ENCODE assay signal across 1 cellular context in genomic region chr1:109263597-109264378, GRCh38.
A peak's percentile ranks its signal among the peaks of the same experiment; 100 is the strongest.
TF ChIP-seq lines count a peak whose summit lies in the region.

No MANE protein-coding gene starts in this region.

TF ChIP-seq in HepG2, 621 proteins besides CTCF, POLR2A, EP300 and RAD21 (continued from another document and continues in another):
- TF ChIP-seq, protein P1, sequence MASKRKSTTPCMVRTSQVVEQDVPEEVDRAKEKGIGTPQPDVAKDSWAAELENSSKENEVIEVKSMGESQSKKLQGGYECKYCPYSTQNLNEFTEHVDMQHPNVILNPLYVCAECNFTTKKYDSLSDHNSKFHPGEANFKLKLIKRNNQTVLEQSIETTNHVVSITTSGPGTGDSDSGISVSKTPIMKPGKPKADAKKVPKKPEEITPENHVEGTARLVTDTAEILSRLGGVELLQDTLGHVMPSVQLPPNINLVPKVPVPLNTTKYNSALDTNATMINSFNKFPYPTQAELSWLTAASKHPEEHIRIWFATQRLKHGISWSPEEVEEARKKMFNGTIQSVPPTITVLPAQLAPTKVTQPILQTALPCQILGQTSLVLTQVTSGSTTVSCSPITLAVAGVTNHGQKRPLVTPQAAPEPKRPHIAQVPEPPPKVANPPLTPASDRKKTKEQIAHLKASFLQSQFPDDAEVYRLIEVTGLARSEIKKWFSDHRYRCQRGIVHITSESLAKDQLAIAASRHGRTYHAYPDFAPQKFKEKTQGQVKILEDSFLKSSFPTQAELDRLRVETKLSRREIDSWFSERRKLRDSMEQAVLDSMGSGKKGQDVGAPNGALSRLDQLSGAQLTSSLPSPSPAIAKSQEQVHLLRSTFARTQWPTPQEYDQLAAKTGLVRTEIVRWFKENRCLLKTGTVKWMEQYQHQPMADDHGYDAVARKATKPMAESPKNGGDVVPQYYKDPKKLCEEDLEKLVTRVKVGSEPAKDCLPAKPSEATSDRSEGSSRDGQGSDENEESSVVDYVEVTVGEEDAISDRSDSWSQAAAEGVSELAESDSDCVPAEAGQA (IDR thresholded peaks at IDR 0.05; ENCODE audit: low read depth): no peak
- TF ChIP-seq, protein P1 (CRISPR knock-in tag; IDR thresholded peaks at IDR 0.05; ENCODE audit: borderline replicate concordance): no peak
- TF ChIP-seq HINFP (CRISPR knock-in tag; IDR thresholded peaks at IDR 0.05; ENCODE audit: low read depth) (peak; percentile 80; the same call in 1 of the 2 replicates), RFX1 (IDR thresholded peaks at IDR 0.05) (no peak), HOXD1 (CRISPR knock-in tag; IDR thresholded peaks at IDR 0.05) (peak; percentile 49; the same call in 1 of the 2 replicates), RFXANK (CRISPR knock-in tag; IDR thresholded peaks at IDR 0.05) (no peak), FOXA1 (IDR thresholded peaks at IDR 0.05) (no peak), FOXA1 (CRISPR knock-in tag; IDR thresholded peaks at IDR 0.05) (peak; percentile 54), TAF1 (CRISPR knock-in tag; IDR thresholded peaks at IDR 0.05) (no peak), ZNF773 (CRISPR knock-in tag; IDR thresholded peaks at IDR 0.05; ENCODE audit: borderline replicate concordance) (no peak), ZBTB42 (CRISPR knock-in tag; IDR thresholded peaks at IDR 0.05) (no peak), SATB2 (CRISPR knock-in tag; IDR thresholded peaks at IDR 0.05) (no peak), ZBTB20 (CRISPR knock-in tag; IDR thresholded peaks at IDR 0.05; ENCODE audit: borderline replicate concordance, low read depth) (peak; percentile 95; the same call in 1 of the 2 replicates), ZNF18 (CRISPR knock-in tag; IDR thresholded peaks at IDR 0.05; ENCODE audit: insufficient replicate concordance) (no peak), ZNF567 (CRISPR knock-in tag; IDR thresholded peaks at IDR 0.05; ENCODE audit: borderline replicate concordance) (no peak), SRSF1 (optimal IDR thresholded peaks at IDR 0.05; ENCODE audit: low read depth, low read length) (no peak), ZNF180 (CRISPR knock-in tag; IDR thresholded peaks at IDR 0.05; ENCODE audit: borderline replicate concordance, low read depth) (no peak), ZNF354B (CRISPR knock-in tag; IDR thresholded peaks at IDR 0.05) (no peak), NKX3-1 (CRISPR knock-in tag; IDR thresholded peaks at IDR 0.05) (no peak), ZNF136 (CRISPR knock-in tag; IDR thresholded peaks at IDR 0.05; ENCODE audit: low read depth) (0 out of 2 replicates have a peak, but pooled peaks have one; percentile 86), ZNF333 (CRISPR knock-in tag; IDR thresholded peaks at IDR 0.05; ENCODE audit: borderline replicate concordance) (no peak), ZBTB44 (CRISPR knock-in tag; IDR thresholded peaks at IDR 0.05) (no peak), REL (CRISPR knock-in tag; conservative IDR thresholded peaks at IDR 0.05) (peak; percentile 80; the same call in 1 of the 2 replicates), ZSCAN22 (CRISPR knock-in tag; IDR thresholded peaks at IDR 0.05) (no peak), NBN (conservative IDR thresholded peaks at IDR 0.05) (no peak), ZNF891 (CRISPR knock-in tag; IDR thresholded peaks at IDR 0.05) (peak; percentile 84; the same call in 1 of the 2 replicates), XBP1 (CRISPR knock-in tag; IDR thresholded peaks at IDR 0.05) (no peak), NFE2 (CRISPR knock-in tag; IDR thresholded peaks at IDR 0.05) (no peak), ZNF234 (CRISPR knock-in tag; conservative IDR thresholded peaks at IDR 0.05) (no peak), HNF4G (IDR thresholded peaks at IDR 0.05; ENCODE audit: borderline replicate concordance, low read depth, low read length) (no peak), HNF4G (CRISPR knock-in tag; IDR thresholded peaks at IDR 0.05; ENCODE audit: borderline replicate concordance, low read depth) (no peak; the same call in 1 of the 2 replicates), FOXK1 (CRISPR knock-in tag; IDR thresholded peaks at IDR 0.05; ENCODE audit: borderline replicate concordance, low read depth) (peak; percentile 45; the same call in 1 of the 2 replicates), TMF1 (CRISPR knock-in tag; IDR thresholded peaks at IDR 0.05; ENCODE audit: low read depth) (no peak), PLSCR1 (CRISPR knock-in tag; IDR thresholded peaks at IDR 0.05; ENCODE audit: borderline replicate concordance) (no peak), SAFB2 (CRISPR knock-in tag; IDR thresholded peaks at IDR 0.05; ENCODE audit: borderline replicate concordance, low read depth) (peak; percentile 68; the same call in 1 of the 2 replicates), RXRB (CRISPR knock-in tag; IDR thresholded peaks at IDR 0.05; ENCODE audit: borderline replicate concordance) (peak; percentile 77; the same call in 1 of the 2 replicates), SMARCC2 (IDR thresholded peaks at IDR 0.05) (no peak), ZNF775 (CRISPR knock-in tag; IDR thresholded peaks at IDR 0.05; ENCODE audit: borderline replicate concordance) (no peak), ZFP41 (CRISPR knock-in tag; IDR thresholded peaks at IDR 0.05; ENCODE audit: borderline replicate concordance) (no peak), FOXJ3 (CRISPR knock-in tag; IDR thresholded peaks at IDR 0.05; ENCODE audit: borderline replicate concordance) (peak; percentile 33; the same call in 1 of the 2 replicates)
- TF ChIP-seq, protein P2, sequence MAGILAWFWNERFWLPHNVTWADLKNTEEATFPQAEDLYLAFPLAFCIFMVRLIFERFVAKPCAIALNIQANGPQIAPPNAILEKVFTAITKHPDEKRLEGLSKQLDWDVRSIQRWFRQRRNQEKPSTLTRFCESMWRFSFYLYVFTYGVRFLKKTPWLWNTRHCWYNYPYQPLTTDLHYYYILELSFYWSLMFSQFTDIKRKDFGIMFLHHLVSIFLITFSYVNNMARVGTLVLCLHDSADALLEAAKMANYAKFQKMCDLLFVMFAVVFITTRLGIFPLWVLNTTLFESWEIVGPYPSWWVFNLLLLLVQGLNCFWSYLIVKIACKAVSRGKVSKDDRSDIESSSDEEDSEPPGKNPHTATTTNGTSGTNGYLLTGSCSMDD (CRISPR knock-in tag; IDR thresholded peaks at IDR 0.05): no peak
- TF ChIP-seq, protein P3, sequence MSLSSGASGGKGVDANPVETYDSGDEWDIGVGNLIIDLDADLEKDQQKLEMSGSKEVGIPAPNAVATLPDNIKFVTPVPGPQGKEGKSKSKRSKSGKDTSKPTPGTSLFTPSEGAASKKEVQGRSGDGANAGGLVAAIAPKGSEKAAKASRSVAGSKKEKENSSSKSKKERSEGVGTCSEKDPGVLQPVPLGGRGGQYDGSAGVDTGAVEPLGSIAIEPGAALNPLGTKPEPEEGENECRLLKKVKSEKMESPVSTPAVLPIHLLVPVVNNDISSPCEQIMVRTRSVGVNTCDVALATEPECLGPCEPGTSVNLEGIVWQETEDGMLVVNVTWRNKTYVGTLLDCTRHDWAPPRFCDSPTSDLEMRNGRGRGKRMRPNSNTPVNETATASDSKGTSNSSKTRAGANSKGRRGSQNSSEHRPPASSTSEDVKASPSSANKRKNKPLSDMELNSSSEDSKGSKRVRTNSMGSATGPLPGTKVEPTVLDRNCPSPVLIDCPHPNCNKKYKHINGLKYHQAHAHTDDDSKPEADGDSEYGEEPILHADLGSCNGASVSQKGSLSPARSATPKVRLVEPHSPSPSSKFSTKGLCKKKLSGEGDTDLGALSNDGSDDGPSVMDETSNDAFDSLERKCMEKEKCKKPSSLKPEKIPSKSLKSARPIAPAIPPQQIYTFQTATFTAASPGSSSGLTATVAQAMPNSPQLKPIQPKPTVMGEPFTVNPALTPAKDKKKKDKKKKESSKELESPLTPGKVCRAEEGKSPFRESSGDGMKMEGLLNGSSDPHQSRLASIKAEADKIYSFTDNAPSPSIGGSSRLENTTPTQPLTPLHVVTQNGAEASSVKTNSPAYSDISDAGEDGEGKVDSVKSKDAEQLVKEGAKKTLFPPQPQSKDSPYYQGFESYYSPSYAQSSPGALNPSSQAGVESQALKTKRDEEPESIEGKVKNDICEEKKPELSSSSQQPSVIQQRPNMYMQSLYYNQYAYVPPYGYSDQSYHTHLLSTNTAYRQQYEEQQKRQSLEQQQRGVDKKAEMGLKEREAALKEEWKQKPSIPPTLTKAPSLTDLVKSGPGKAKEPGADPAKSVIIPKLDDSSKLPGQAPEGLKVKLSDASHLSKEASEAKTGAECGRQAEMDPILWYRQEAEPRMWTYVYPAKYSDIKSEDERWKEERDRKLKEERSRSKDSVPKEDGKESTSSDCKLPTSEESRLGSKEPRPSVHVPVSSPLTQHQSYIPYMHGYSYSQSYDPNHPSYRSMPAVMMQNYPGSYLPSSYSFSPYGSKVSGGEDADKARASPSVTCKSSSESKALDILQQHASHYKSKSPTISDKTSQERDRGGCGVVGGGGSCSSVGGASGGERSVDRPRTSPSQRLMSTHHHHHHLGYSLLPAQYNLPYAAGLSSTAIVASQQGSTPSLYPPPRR (CRISPR knock-in tag; IDR thresholded peaks at IDR 0.05; ENCODE audit: borderline replicate concordance): peak; percentile 79
- TF ChIP-seq, protein P4, sequence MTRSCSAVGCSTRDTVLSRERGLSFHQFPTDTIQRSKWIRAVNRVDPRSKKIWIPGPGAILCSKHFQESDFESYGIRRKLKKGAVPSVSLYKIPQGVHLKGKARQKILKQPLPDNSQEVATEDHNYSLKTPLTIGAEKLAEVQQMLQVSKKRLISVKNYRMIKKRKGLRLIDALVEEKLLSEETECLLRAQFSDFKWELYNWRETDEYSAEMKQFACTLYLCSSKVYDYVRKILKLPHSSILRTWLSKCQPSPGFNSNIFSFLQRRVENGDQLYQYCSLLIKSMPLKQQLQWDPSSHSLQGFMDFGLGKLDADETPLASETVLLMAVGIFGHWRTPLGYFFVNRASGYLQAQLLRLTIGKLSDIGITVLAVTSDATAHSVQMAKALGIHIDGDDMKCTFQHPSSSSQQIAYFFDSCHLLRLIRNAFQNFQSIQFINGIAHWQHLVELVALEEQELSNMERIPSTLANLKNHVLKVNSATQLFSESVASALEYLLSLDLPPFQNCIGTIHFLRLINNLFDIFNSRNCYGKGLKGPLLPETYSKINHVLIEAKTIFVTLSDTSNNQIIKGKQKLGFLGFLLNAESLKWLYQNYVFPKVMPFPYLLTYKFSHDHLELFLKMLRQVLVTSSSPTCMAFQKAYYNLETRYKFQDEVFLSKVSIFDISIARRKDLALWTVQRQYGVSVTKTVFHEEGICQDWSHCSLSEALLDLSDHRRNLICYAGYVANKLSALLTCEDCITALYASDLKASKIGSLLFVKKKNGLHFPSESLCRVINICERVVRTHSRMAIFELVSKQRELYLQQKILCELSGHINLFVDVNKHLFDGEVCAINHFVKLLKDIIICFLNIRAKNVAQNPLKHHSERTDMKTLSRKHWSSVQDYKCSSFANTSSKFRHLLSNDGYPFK (CRISPR knock-in tag; IDR thresholded peaks at IDR 0.05; ENCODE audit: borderline replicate concordance): 0 out of 2 replicates have a peak, but pooled peaks have one; percentile 20
